8 cellular contexts compared by ENCODE assay signal in genomic region chr5:109455598-109456096, GRCh38. TPM values are rescaled to one million over a fixed set of nuclear protein-coding genes. Genes with fewer than 3 reads are reported as not detected.
A peak's percentile ranks its signal among the peaks of the same experiment; 100 is the strongest.
DNase-seq lines count a peak whose midpoint lies in the region; FAIRE-seq and TF ChIP-seq lines count a peak whose summit lies in the region.

No MANE protein-coding gene starts in this region.

- H3K27ac Mint-ChIP-seq in MCF 10A (ENCODE audit: low read depth, unreplicated experiment), result peak overlapping the region; percentile 72

- H3K4me3 ChIP-seq in MG63, result peak overlapping the region; percentile 1; the same call in 1 of the 2 replicates

- no peaks in the 10 kb centered on the region for H3K36me3 ChIP-seq in MG63

- no peaks in the 10 kb centered on the region for H3K36me3 Mint-ChIP-seq in MCF 10A (ENCODE audit: insufficient read depth, unreplicated experiment)

- no peak for TF ChIP-seq CTCF in MCF 10A (IDR thresholded peaks at IDR 0.05; ENCODE audit: unreplicated experiment)

- H3K9me3 Mint-ChIP-seq in MCF 10A (ENCODE audit: unreplicated experiment), result peaks cover 9% of the 10 kb centered on the region

- H3K4me1 Mint-ChIP-seq in MCF 10A (ENCODE audit: insufficient read depth, unreplicated experiment), result peaks cover 7% of the 10 kb centered on the region

- BruUV-seq in MCF 10A (replicated peaks; lab: Mats Ljungman, UMichigan), result no TSS peak

- intact Hi-C loops in MCF 10A (cut with micrococcal nuclease), result loop anchor here (1.0 to 5.0 kb wide), 2 partner anchors 45 to 237 kb away; no protein-coding TSS in a partner anchor

- CTCF ChIA-PET in MCF 10A (lab: Yijun Ruan, JAX), result interaction anchor here (0.6 to 1.9 kb wide), 2 partner anchors 13 to 568 kb away, joined by 5 to 7 read pairs; no protein-coding TSS in a partner anchor

- H3K4me3 Mint-ChIP-seq in MCF 10A (ENCODE audit: unreplicated experiment), result peak overlapping the region; percentile 8

- peak; percentile 100 for FAIRE-seq in H54 (lab: Jason Lieb, UNC)

- no peaks in the 10 kb centered on the region for H3K27me3 ChIP-seq in MG63

- no peak for TF ChIP-seq POLR2A in H54 (IDR thresholded peaks at IDR 0.05; ENCODE audit: low read depth, low read length)

- H3K27me3 Mint-ChIP-seq in MCF 10A (ENCODE audit: insufficient read depth, unreplicated experiment), result no peaks in the 10 kb centered on the region

- POLR2A ChIA-PET in MCF 10A (lab: Yijun Ruan, JAX), result interaction anchor here (0.5 to 5.7 kb wide), 15 partner anchors 12 to 1312 kb away, joined by 3 to 80 read pairs (median 4); partner anchors contain the start of gene PJA2

- DNase-seq in DMS153 (lab: John Stamatoyannopoulos, UW) (peak; percentile 41), DMS153 treated with DMSO at 0.1 percent for 48 hours (lab: John Stamatoyannopoulos, UW; ENCODE audit: unreplicated experiment) (no peak), H54 (ENCODE audit: insufficient read length, low spot score) (peak; percentile 58), MG63 (peak; percentile 98), MCF 10A (ENCODE audit: unreplicated experiment) (peak; percentile 99), lung microvascular endothelial cell (ENCODE audit: low read depth in 2 of 2) (peak; percentile 84 to 100), NCI-H524 (lab: John Stamatoyannopoulos, UW) (no peak), COR-L47 (lab: John Stamatoyannopoulos, UW) (no peak)

- no peaks in the 10 kb centered on the region; the same call in 1 of the 2 replicates for H3K9me3 ChIP-seq in MG63

RNA-seq across cellular contexts. Expression of gene PJA2, which starts 45.9 kb away (rescaled TPM):
- total RNA-seq in MG63 (2014; rRNA removed; shearing (Covaris generic); ENCODE audit: low replicate concordance), result 43.8 and 57.7 TPM in 2 replicates
- total RNA-seq in MCF 10A (2022), result 54.4 and 56.9 TPM in 2 replicates
- 47.3 and 70.6 TPM in 2 replicates for total RNA-seq in lung microvascular endothelial cell

Comparison
In these comparisons a context has a peak if more than half of its experiments do, and no peak if none do; other contexts are left out.
1. DNase-seq: peak in DMS153 (single experiment), H54 (single experiment), MG63 (single experiment), MCF 10A (single experiment) and lung microvascular endothelial cell (2 of 2); none in DMS153 treated with DMSO at 0.1 percent for 48 hours (single experiment), NCI-H524 (0 of 2) and COR-L47 (single experiment).